ENCODE assay signal across 10 cellular contexts in genomic region chr10:132293416-132294195, GRCh38. TPM values are rescaled to one million over a fixed set of nuclear protein-coding genes. Genes with fewer than 3 reads are reported as not detected.
DNase-seq lines count a peak whose midpoint lies in the region; TF ChIP-seq lines count a peak whose summit lies in the region.
"Had no signal": no experiment of that assay in that cellular context is flagged by ENCODE, and none has a peak within 500 bp of the region (broad histone marks: within the 10 kb centered on the region; RNA-seq: fewer than 3 reads in every experiment).

No MANE protein-coding gene starts in this region.

- H2BK15ac ChIP-seq in neuronal stem cell (ENCODE audit: low read length): no peak overlapping the region

- H3K9ac ChIP-seq in neuronal stem cell (ENCODE audit: low read depth, low read length, poor library complexity): peak overlapping the region; percentile 53
- H3K9ac ChIP-seq: BLaER1 treated with 17β-estradiol and CSF1 and Interleukin-3, amounts not matched to agents 10 nM and 100 nM had no signal

- no peak overlapping the region for H2BK12ac ChIP-seq in neuronal stem cell (ENCODE audit: low read length)

- H3K18ac ChIP-seq in neuronal stem cell (ENCODE audit: low read length): peak overlapping the region; percentile 87

- H3K27ac ChIP-seq in neuronal stem cell (replicated peaks; ENCODE audit: low read length): no peak overlapping the region
- H3K27ac ChIP-seq: BLaER1 treated with 17β-estradiol and CSF1 and Interleukin-3, amounts not matched to agents 10 nM and 100 nM had no signal

- peaks cover 12 to 20% of the 10 kb centered on the region in 2 donors for H3K4me1 ChIP-seq in neuronal stem cell (ENCODE audit: control insufficient read depth in 2 of 2, insufficient read depth in 1 of 2, low read depth in 1 of 2, low read length in 2 of 2)

- no peak overlapping the region for H3K23ac ChIP-seq in neuronal stem cell (ENCODE audit: low read depth, low read length, poor library complexity)

- TF ChIP-seq CTCF in GM10266 (IDR thresholded peaks at IDR 0.05; ENCODE audit: control insufficient read depth, insufficient read depth, low read depth, missing control alignments): no peak

- no peak overlapping the region for H3K4me2 ChIP-seq in neuronal stem cell (ENCODE audit: insufficient read depth, low read length, poor library complexity, severe bottlenecking)

- H2AK5ac ChIP-seq in neuronal stem cell (ENCODE audit: low read depth, low read length): no peak overlapping the region

- peak overlapping the region; percentile 75 for H2AFZ ChIP-seq in neuronal stem cell (ENCODE audit: low read length)

- no peak overlapping the region for H3K14ac ChIP-seq in neuronal stem cell (ENCODE audit: low read length)

- H3K36me3 ChIP-seq in neuronal stem cell (replicated peaks in 1 of 2; ENCODE audit: control insufficient read depth in 2 of 2, insufficient read depth in 2 of 2, low read length in 2 of 2): no peaks in the 10 kb centered on the region
- H3K36me3 ChIP-seq: BLaER1 treated with 17β-estradiol and CSF1 and Interleukin-3, amounts not matched to agents 10 nM and 100 nM had no signal

- no peak overlapping the region for H2BK5ac ChIP-seq in neuronal stem cell (ENCODE audit: low read length)

- no peak overlapping the region for H3K4ac ChIP-seq in neuronal stem cell (ENCODE audit: low read length)

- H3K4me3 ChIP-seq in neuronal stem cell (ENCODE audit: low read length in 2 of 2): peak overlapping the region in 1 of 2 donors; percentile 46
- H3K4me3 ChIP-seq: BLaER1 treated with 17β-estradiol and CSF1 and Interleukin-3, amounts not matched to agents 10 nM and 100 nM had no signal

- H4K8ac ChIP-seq in neuronal stem cell (ENCODE audit: low read depth, low read length): no peak overlapping the region

- no peaks in the 10 kb centered on the region for H3K79me1 ChIP-seq in neuronal stem cell (ENCODE audit: low read depth, low read length)

- no peak overlapping the region for H4K91ac ChIP-seq in neuronal stem cell (ENCODE audit: low read depth, low read length, poor library complexity)

- DNase-seq in DMS53 treated with DMSO at 0.1 percent for 48 hours (lab: John Stamatoyannopoulos, UW; ENCODE audit: unreplicated experiment) (peak; percentile 3), SK-N-DZ (ENCODE audit: low spot score) (peak; percentile 65), cardiac septum (ENCODE audit: low spot score) (peak; percentile 75), neuronal stem cell (ENCODE audit: low spot score) (no peak), NCI-H748 treated with DMSO at 0.1 percent for 48 hours (lab: John Stamatoyannopoulos, UW) (no peak), NCI-H345 treated with DMSO at 0.1 percent for 48 hours (lab: John Stamatoyannopoulos, UW; ENCODE audit: unreplicated experiment) (no peak), GM10266 (ENCODE audit: extremely low spot score) (no peak), HuH-7 (ENCODE audit: low spot score) (no peak)
- DNase-seq: NCI-H226 had no signal

- H2BK120ac ChIP-seq in neuronal stem cell (ENCODE audit: low read depth, low read length): no peak overlapping the region

- no CpG with 5 or more reads among the region's 26 CpGs for WGBS in neuronal stem cell (ENCODE audit: extremely low coverage in 2 of 2, insufficient read length in 2 of 2, insufficient replicate concordance in 1 of 2), 2 donors

- H3K27me3 ChIP-seq in neuronal stem cell (ENCODE audit: control insufficient read depth in 3 of 3, insufficient read depth in 3 of 3, low read depth in 1 of 3, low read length in 3 of 3): no peaks in the 10 kb centered on the region

- intact Hi-C loops in cardiac septum (cut with DNase I): no loop called here

- H3K9me3 ChIP-seq in neuronal stem cell (replicated peaks in 1 of 2; ENCODE audit: control insufficient read depth in 2 of 2, insufficient read depth in 1 of 2, low read depth in 1 of 2, low read length in 2 of 2): no peaks in the 10 kb centered on the region

RNA-seq across cellular contexts. Expression of gene STK32C, which starts 14.1 kb away (rescaled TPM):
- polyA plus RNA-seq in SK-N-DZ (2014; cell fraction: cytosol; rRNA removed): 35.4 and 38.4 TPM in 2 replicates
- polyA plus RNA-seq in SK-N-DZ (2014; cell fraction: nucleus; rRNA removed): 35.2 and 44.1 TPM in 2 replicates
- total RNA-seq in cardiac septum: 5.9 TPM
- polyA plus RNA-seq in neuronal stem cell (2013, experiment 1 of 2): 20.6 TPM
- polyA plus RNA-seq in neuronal stem cell (2013, experiment 2 of 2): 21.2 TPM

RNA-seq across cellular contexts. Expression of gene LRRC27, which starts 38.4 kb away (rescaled TPM):
- polyA plus RNA-seq in SK-N-DZ (2014; cell fraction: cytosol; rRNA removed): 6.8 and 7.5 TPM in 2 replicates
- 13.1 and 14.4 TPM in 2 replicates for polyA plus RNA-seq in SK-N-DZ (2014; cell fraction: nucleus; rRNA removed)
- 3.8 TPM for total RNA-seq in cardiac septum
- 12.6 TPM for polyA plus RNA-seq in neuronal stem cell (2013, experiment 1 of 2)
- 11.2 TPM for polyA plus RNA-seq in neuronal stem cell (2013, experiment 2 of 2)

Comparison
In these comparisons a context has a peak if more than half of its experiments do, and no peak if none do; other contexts are left out.
1. DNase-seq: peak in DMS53 treated with DMSO at 0.1 percent for 48 hours (single experiment), SK-N-DZ (single experiment) and cardiac septum (single experiment); none in neuronal stem cell (single experiment), NCI-H748 treated with DMSO at 0.1 percent for 48 hours (single experiment), NCI-H345 treated with DMSO at 0.1 percent for 48 hours (single experiment), GM10266 (single experiment) and HuH-7 (single experiment).